In the genomic region with DNA sequence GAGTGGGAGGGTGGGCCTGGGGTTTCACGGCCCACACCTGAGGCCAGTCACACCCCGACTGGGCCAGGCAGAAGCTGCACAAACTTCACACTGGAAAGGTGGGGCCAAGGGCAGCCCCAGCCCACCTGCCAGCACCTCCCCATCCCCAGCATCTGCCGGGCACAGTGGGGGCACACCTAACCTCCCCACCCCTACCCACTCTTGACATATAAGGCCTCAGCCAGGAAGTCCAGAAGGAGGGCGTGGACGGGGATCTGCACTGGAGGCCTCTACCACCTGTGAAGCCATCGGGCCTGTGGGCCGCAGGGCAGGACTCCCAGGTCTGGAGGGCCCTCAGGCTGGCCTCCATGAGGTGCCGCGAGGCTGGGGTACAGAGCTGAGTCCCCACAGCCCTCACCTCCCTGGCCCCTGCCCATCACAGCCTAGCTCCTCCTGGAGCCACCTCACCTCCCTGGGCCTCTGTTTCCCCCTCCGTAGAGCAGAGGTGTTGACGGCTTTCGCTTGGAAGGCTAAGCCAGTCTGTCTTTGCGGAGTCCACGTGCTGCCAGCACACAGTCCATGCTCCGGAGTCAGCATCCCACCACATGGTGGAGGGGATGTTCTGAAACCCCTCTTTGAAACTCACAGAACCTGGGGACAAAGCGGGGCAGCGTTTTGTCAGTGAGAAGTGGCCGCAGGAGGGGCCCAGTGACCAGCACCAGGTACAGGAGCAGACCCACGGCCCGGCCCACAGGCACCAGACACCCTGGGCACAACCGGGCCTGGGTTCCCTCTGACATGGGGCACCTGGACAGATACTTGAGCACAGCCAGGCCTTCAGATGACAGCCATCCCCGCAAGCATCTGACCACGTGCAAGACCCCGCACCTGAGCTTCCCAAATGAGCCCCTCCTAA, we compare ENCODE assay signal across 1 cellular context.
TF ChIP-seq lines count a peak whose summit lies in the region.

No MANE protein-coding gene starts in this region.

TF ChIP-seq in HepG2, 621 proteins besides CTCF, POLR2A, EP300 and RAD21:
- TF ChIP-seq RFX3 (CRISPR knock-in tag; IDR thresholded peaks at IDR 0.05) (no peak), MTF1 (CRISPR knock-in tag; IDR thresholded peaks at IDR 0.05) (no peak), ZNF224 (CRISPR knock-in tag; IDR thresholded peaks at IDR 0.05) (no peak), YY1 (IDR thresholded peaks at IDR 0.05; ENCODE audit: insufficient read depth, insufficient replicate concordance, low read depth, low read length) (no peak)
- TF ChIP-seq, protein P1, sequence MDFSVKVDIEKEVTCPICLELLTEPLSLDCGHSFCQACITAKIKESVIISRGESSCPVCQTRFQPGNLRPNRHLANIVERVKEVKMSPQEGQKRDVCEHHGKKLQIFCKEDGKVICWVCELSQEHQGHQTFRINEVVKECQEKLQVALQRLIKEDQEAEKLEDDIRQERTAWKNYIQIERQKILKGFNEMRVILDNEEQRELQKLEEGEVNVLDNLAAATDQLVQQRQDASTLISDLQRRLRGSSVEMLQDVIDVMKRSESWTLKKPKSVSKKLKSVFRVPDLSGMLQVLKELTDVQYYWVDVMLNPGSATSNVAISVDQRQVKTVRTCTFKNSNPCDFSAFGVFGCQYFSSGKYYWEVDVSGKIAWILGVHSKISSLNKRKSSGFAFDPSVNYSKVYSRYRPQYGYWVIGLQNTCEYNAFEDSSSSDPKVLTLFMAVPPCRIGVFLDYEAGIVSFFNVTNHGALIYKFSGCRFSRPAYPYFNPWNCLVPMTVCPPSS (IDR thresholded peaks at IDR 0.05), result no peak
- TF ChIP-seq, protein P2, sequence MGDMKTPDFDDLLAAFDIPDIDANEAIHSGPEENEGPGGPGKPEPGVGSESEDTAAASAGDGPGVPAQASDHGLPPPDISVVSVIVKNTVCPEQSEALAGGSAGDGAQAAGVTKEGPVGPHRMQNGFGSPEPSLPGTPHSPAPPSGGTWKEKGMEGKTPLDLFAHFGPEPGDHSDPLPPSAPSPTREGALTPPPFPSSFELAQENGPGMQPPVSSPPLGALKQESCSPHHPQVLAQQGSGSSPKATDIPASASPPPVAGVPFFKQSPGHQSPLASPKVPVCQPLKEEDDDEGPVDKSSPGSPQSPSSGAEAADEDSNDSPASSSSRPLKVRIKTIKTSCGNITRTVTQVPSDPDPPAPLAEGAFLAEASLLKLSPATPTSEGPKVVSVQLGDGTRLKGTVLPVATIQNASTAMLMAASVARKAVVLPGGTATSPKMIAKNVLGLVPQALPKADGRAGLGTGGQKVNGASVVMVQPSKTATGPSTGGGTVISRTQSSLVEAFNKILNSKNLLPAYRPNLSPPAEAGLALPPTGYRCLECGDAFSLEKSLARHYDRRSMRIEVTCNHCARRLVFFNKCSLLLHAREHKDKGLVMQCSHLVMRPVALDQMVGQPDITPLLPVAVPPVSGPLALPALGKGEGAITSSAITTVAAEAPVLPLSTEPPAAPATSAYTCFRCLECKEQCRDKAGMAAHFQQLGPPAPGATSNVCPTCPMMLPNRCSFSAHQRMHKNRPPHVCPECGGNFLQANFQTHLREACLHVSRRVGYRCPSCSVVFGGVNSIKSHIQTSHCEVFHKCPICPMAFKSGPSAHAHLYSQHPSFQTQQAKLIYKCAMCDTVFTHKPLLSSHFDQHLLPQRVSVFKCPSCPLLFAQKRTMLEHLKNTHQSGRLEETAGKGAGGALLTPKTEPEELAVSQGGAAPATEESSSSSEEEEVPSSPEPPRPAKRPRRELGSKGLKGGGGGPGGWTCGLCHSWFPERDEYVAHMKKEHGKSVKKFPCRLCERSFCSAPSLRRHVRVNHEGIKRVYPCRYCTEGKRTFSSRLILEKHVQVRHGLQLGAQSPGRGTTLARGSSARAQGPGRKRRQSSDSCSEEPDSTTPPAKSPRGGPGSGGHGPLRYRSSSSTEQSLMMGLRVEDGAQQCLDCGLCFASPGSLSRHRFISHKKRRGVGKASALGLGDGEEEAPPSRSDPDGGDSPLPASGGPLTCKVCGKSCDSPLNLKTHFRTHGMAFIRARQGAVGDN (CRISPR knock-in tag; IDR thresholded peaks at IDR 0.05), result peak; percentile 35; the same call in 1 of the 2 replicates
